ENCODE assay signal across 17 cellular contexts in the genomic region with DNA sequence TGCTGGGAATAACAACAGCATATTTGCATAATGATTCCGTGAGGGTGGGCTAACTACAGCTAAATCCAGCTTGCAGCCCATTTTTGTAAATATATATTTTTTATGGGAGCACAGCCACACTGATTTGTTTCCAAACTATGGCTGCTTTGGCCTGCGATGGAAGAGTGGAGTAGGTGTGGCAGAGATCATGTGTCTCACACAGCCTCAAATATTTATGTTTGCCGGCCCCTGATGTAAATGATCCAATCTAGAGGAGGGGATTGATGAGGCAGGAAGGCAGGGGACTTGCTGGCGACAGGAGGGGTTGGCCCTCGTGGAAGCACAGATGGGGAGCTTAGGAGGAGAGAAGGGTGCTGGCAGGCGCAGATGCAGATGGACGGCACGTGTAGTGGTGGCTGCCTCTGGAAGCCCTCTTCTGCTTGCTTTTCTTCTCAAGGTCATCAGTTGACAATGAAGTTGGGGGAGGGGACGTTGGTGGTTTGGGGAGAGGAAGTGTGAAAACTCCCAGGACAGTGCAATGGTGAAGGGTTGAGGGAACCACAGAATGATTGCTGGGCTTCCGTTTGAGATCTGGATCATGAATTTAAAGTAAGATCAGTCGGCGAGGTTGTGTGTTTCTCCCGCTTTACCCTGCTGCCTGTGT. TPM values are rescaled to one million over a fixed set of nuclear protein-coding genes. Genes with fewer than 3 reads are reported as not detected.
DNase-seq lines count a peak whose midpoint lies in the region; ATAC-seq and TF ChIP-seq lines count a peak whose summit lies in the region.
"Had no signal": no experiment of that assay in that cellular context is flagged by ENCODE, and none has a peak within 500 bp of the region (broad histone marks: within the 10 kb centered on the region; RNA-seq: fewer than 3 reads in every experiment).

No MANE protein-coding gene starts in this region.

- H3K27ac ChIP-seq in hepatocyte: peak overlapping the region; percentile 76
- no peak overlapping the region for H3K27ac ChIP-seq in tibial nerve
- H3K27ac ChIP-seq: transverse colon had no signal

- no peaks in the 10 kb centered on the region for H3K79me2 ChIP-seq in hepatocyte

- no peak overlapping the region for H3K4me3 ChIP-seq in Jurkat, Clone E6-1 (ENCODE audit: low read length)
- H3K4me3 ChIP-seq in hepatocyte: no peak overlapping the region
- H3K4me3 ChIP-seq in tibial nerve: no peak overlapping the region
- H3K4me3 ChIP-seq: transverse colon had no signal

- no peak for TF ChIP-seq EP300 in tibial nerve (IDR thresholded peaks at IDR 0.05)

- no peak overlapping the region for H3K4me2 ChIP-seq in hepatocyte

- 50% methylated on average over 13 of the region's 13 CpGs for WGBS in hepatocyte (ENCODE audit: low lambda C conversion rate, missing lambda C conversion rate)
- WGBS in tibial nerve, 2 donors: 49 to 54% methylated on average over 13 of the region's 13 CpGs

- no peak for ATAC-seq in HG03457 (IDR thresholded peaks at IDR 0.05; ENCODE audit: unreplicated experiment)
- ATAC-seq: PC-3 had no signal

- H3K4me1 ChIP-seq in hepatocyte (ENCODE audit: insufficient read depth) (peaks cover 8% of the 10 kb centered on the region), tibial nerve (no peaks in the 10 kb centered on the region)
- H3K4me1 ChIP-seq: transverse colon had no signal

- TF ChIP-seq CTCF in hepatocyte (IDR thresholded peaks at IDR 0.05; ENCODE audit: poor library complexity) (no peak), tibial nerve (IDR thresholded peaks at IDR 0.05) (no peak)

- H2AFZ ChIP-seq in hepatocyte: no peak overlapping the region

- no peaks in the 10 kb centered on the region for H3K9me2 ChIP-seq in hepatocyte (replicated peaks; ENCODE audit: insufficient read depth)

- DNase-seq in CD1c-positive myeloid dendritic cell (ENCODE audit: extremely low spot score) (peak; percentile 28), OCI-M1 (lab: John Stamatoyannopoulos, UW) (peak; percentile 51), hepatocyte (ENCODE audit: low spot score) (no peak), tibial nerve (ENCODE audit: low spot score in 2 of 2) (no peak), nucleus accumbens (lab: John Stamatoyannopoulos, UW) (no peak)
- DNase-seq in Jurkat, Clone E6-1 (ENCODE audit: low read depth, low spot score): peak; percentile 87
- DNase-seq in activated CD4-positive, alpha-beta T cell treated with anti-CD3 and anti-CD28 coated beads for 1 hour: no peak
- DNase-seq: effector memory CD4-positive, alpha-beta T cell; H9; hippocampal formation; NCI-H146; NCI-H446 treated with DMSO at 0.1 percent for 48 hours; PC-3; stimulated activated naive CD4-positive, alpha-beta T cell; transverse colon had no signal

- no peak for TF ChIP-seq POLR2A in tibial nerve (IDR thresholded peaks at IDR 0.05)

- H4K20me1 ChIP-seq in hepatocyte (ENCODE audit: insufficient read depth, poor library complexity, severe bottlenecking): no peaks in the 10 kb centered on the region

- H3K36me3 ChIP-seq in hepatocyte (replicated peaks; ENCODE audit: insufficient read depth, low read depth) (no peaks in the 10 kb centered on the region), tibial nerve (no peaks in the 10 kb centered on the region)
- H3K36me3 ChIP-seq: transverse colon had no signal

- no peaks in the 10 kb centered on the region for H3K27me3 ChIP-seq in hepatocyte
- no peaks in the 10 kb centered on the region for H3K27me3 ChIP-seq in tibial nerve
- H3K27me3 ChIP-seq: transverse colon had no signal

- H3K9me3 ChIP-seq in hepatocyte (ENCODE audit: low read depth) (no peaks in the 10 kb centered on the region), tibial nerve (no peaks in the 10 kb centered on the region)
- H3K9me3 ChIP-seq: transverse colon had no signal

RNA-seq across cellular contexts. Expression of a gene that starts 15.4 kb away (rescaled TPM):
- polyA plus RNA-seq in Jurkat, Clone E6-1 (2012; ENCODE audit: insufficient read depth, insufficient read length): not detected
- 2.7 and 4.5 TPM in 2 replicates for total RNA-seq in hepatocyte
- polyA plus RNA-seq in hepatocyte: 5.8 and 8.5 TPM in 2 replicates
- 1 to 10 TPM in 2 of 4 donors, under 1 TPM in 2; 0.30 to 2.0 (median 0.86) TPM for total RNA-seq in tibial nerve
- total RNA-seq: mesenteric fat pad had no signal

Comparison
In these comparisons a context has a peak if more than half of its experiments do, and no peak if none do; other contexts are left out.
1. DNase-seq: peak in CD1c-positive myeloid dendritic cell (single experiment), Jurkat, Clone E6-1 (single experiment) and OCI-M1 (single experiment); none in hepatocyte (single experiment), tibial nerve (0 of 2), nucleus accumbens (0 of 56) and activated CD4-positive, alpha-beta T cell treated with anti-CD3 and anti-CD28 coated beads for 1 hour (single experiment).